Comparison of ENCODE assay signal across 20 cellular contexts in genomic region chr22:47013861-47014635, GRCh38.
A peak's percentile ranks its signal among the peaks of the same experiment; 100 is the strongest.
DNase-seq lines count a peak whose midpoint lies in the region; ATAC-seq and TF ChIP-seq lines count a peak whose summit lies in the region.
"Had no signal": no experiment of that assay in that cellular context is flagged by ENCODE, and none has a peak within 500 bp of the region (broad histone marks: within the 10 kb centered on the region; RNA-seq: fewer than 3 reads in every experiment).

No MANE protein-coding gene starts in this region.

- H3K4me1 ChIP-seq in SJSA1 (replicated peaks) (peaks cover 37% of the 10 kb centered on the region), stomach (peaks cover 0 to 4% (median 0%) of the 10 kb centered on the region in 4 donors)
- H3K4me1 ChIP-seq: Caco-2 had no signal

- no peaks in the 10 kb centered on the region for H3K9me3 ChIP-seq in SJSA1 (replicated peaks)
- H3K9me3 ChIP-seq in stomach, result no peaks in the 10 kb centered on the region
- H3K9me3 ChIP-seq: Caco-2 had no signal

- peaks cover 7% of the 10 kb centered on the region for H3K36me3 ChIP-seq in SJSA1
- H3K36me3 ChIP-seq in stomach, result peaks cover 4 to 30% (median 24%) of the 10 kb centered on the region in 4 donors

- no peaks in the 10 kb centered on the region for H3K27me3 ChIP-seq in SJSA1 (replicated peaks)
- H3K27me3 ChIP-seq in stomach, result no peaks in the 10 kb centered on the region

- WGBS in stomach, 5 donors, result 92 to 98% (median 96%) methylated on average over 22 to 23 of the region's 23 CpGs

- POLR2A ChIA-PET in activated CD4-positive, alpha-beta T cell treated with anti-CD3 and anti-CD28 coated beads for 36 hours (lab: Charles Lee), result no interaction called here

- peak overlapping the region; percentile 57; the same call in 1 of the 2 replicates for H3K27ac ChIP-seq in SJSA1
- H3K27ac ChIP-seq in stomach, result no peak overlapping the region

- H3K9me3 Mint-ChIP-seq in neural crest cell, result no peaks in the 10 kb centered on the region
- H3K9me3 Mint-ChIP-seq in activated CD4-positive, alpha-beta T cell treated with anti-CD3 and anti-CD28 coated beads for 36 hours (ENCODE audit: low read depth), result no peaks in the 10 kb centered on the region
- H3K9me3 Mint-ChIP-seq: CD4-positive, alpha-beta T cell had no signal

- CTCF ChIA-PET in activated CD4-positive, alpha-beta T cell treated with anti-CD3 and anti-CD28 coated beads for 36 hours (lab: Charles Lee), result interaction anchor here (1.0 to 1.3 kb wide), 2 partner anchors 8 to 168 kb away, joined by 3 to 4 read pairs; no protein-coding TSS in a partner anchor

- H3K36me3 Mint-ChIP-seq in neural crest cell (ENCODE audit: low read depth), result no peaks in the 10 kb centered on the region
- peaks cover 9% of the 10 kb centered on the region for H3K36me3 Mint-ChIP-seq in activated CD4-positive, alpha-beta T cell treated with anti-CD3 and anti-CD28 coated beads for 36 hours (ENCODE audit: low read depth)

- no peak overlapping the region for H3K4me3 ChIP-seq in SJSA1
- H3K4me3 ChIP-seq in stomach, result no peak overlapping the region

- TF ChIP-seq EP300 in stomach (IDR thresholded peaks at IDR 0.05), result no peak

- ATAC-seq in GM21423 (IDR thresholded peaks at IDR 0.05; ENCODE audit: unreplicated experiment), result no peak
- ATAC-seq in activated CD4-positive, alpha-beta T cell treated with anti-CD3 and anti-CD28 coated beads for 36 hours, result no peak

- TF ChIP-seq POLR2A in stomach (IDR thresholded peaks at IDR 0.05), result no peak

- no peaks in the 10 kb centered on the region for H3K27me3 Mint-ChIP-seq in neural crest cell (ENCODE audit: low read depth)
- no peaks in the 10 kb centered on the region for H3K27me3 Mint-ChIP-seq in activated CD4-positive, alpha-beta T cell treated with anti-CD3 and anti-CD28 coated beads for 36 hours
- H3K27me3 Mint-ChIP-seq: CD4-positive, alpha-beta T cell had no signal

- intact Hi-C loops in stomach (cut with DNase I; ENCODE audit: low total_unique reads), result no loop called here
- intact Hi-C loops in activated CD4-positive, alpha-beta T cell treated with anti-CD3 and anti-CD28 coated beads for 36 hours (cut with DNase I, micrococcal nuclease), result no loop called here

- DNase-seq in activated effector memory CD4-positive, alpha-beta T cell treated with anti-CD3 and anti-CD28 coated beads, Interleukin-2, amount 50 U/mL, for 16 hours, result peak; percentile 41
- DNase-seq in activated effector memory CD4-positive, alpha-beta T cell treated with Interleukin-2 at 50 U/mL for 16 hours, result no peak
- DNase-seq in SJSA1 (ENCODE audit: low read depth in 1 of 2, low spot score in 2 of 2) (no peak), neural crest cell (ENCODE audit: low read depth, low spot score) (no peak), stomach (peak; percentile 22), DMS79 treated with DMSO at 0.1 percent for 48 hours (lab: John Stamatoyannopoulos, UW) (no peak)
- DNase-seq in activated CD4-positive, alpha-beta T cell treated with anti-CD3 and anti-CD28 coated beads for 36 hours, result no peak
- DNase-seq: 8988T; CD4-positive, alpha-beta T cell; DMS153; GF-D8; HCEC 1CT; KG1; NCI-H1105 treated with DMSO at 0.1 percent for 48 hours; NCI-H1694; NCI-H2081 treated with DMSO at 0.1 percent for 48 hours; NCI-H446 treated with DMSO at 0.1 percent for 48 hours; NCI-H748 treated with DMSO at 0.1 percent for 48 hours had no signal

- TF ChIP-seq CTCF in neural crest cell (conservative IDR thresholded peaks at IDR 0.05), result no peak
- TF ChIP-seq CTCF in stomach (IDR thresholded peaks at IDR 0.05), result no peak

- peak overlapping the region; percentile 54 for H3K27ac Mint-ChIP-seq in neural crest cell (ENCODE audit: unreplicated experiment)
- no peak overlapping the region for H3K27ac Mint-ChIP-seq in activated CD4-positive, alpha-beta T cell treated with anti-CD3 and anti-CD28 coated beads for 36 hours
- H3K27ac Mint-ChIP-seq: CD4-positive, alpha-beta T cell had no signal

- H3K4me3 Mint-ChIP-seq in neural crest cell, result no peak overlapping the region
- no peak overlapping the region for H3K4me3 Mint-ChIP-seq in activated CD4-positive, alpha-beta T cell treated with anti-CD3 and anti-CD28 coated beads for 36 hours
- H3K4me3 Mint-ChIP-seq: CD4-positive, alpha-beta T cell had no signal

- H3K4me1 Mint-ChIP-seq in neural crest cell, result no peaks in the 10 kb centered on the region
- H3K4me1 Mint-ChIP-seq in activated CD4-positive, alpha-beta T cell treated with anti-CD3 and anti-CD28 coated beads for 36 hours, result no peaks in the 10 kb centered on the region

Comparison
In these comparisons a context has a peak if more than half of its experiments do, and no peak if none do; other contexts are left out.
1. DNase-seq: peak in activated effector memory CD4-positive, alpha-beta T cell treated with anti-CD3 and anti-CD28 coated beads, Interleukin-2, amount 50 U/mL, for 16 hours (single experiment) and stomach (single experiment); none in activated effector memory CD4-positive, alpha-beta T cell treated with Interleukin-2 at 50 U/mL for 16 hours (single experiment), SJSA1 (0 of 2), neural crest cell (single experiment), activated CD4-positive, alpha-beta T cell treated with anti-CD3 and anti-CD28 coated beads for 36 hours (single experiment) and DMS79 treated with DMSO at 0.1 percent for 48 hours (single experiment).